Comparison of ENCODE assay signal across 8 cellular contexts in the genomic region with DNA sequence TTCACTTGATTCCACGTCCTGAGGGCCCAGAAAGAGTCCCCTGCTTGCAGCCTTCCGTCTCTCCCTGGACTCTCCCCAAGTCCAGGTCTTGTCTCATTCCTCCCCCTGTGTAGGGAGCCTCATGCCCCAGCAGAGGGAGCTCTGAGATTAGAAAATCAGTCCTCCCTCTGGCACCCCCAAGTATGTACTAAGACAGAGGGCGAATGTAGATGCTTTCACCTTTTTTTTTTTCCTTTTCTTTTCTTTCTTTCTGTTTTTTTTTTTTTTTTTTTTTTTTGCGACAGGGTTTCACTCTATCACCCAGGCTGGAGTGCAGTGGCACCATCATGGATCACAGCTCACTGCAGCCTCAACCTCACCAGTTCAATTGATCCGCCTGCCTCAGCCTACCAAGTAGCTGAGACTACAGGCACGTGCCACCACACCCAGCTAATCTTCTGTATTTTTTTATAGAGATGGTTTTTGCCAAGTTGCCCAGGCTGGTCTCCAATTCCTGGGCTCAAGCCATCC. TPM values are rescaled to one million over a fixed set of nuclear protein-coding genes. Genes with fewer than 3 reads are reported as not detected.
DNase-seq lines count a peak whose midpoint lies in the region; ATAC-seq and TF ChIP-seq lines count a peak whose summit lies in the region.

No MANE protein-coding gene starts in this region.

- peaks cover 19% of the 10 kb centered on the region for H3K27me3 Mint-ChIP-seq in activated CD8-positive, alpha-beta T cell treated with anti-CD3 and anti-CD28 coated beads, Interleukin-2, amount 10 ng/mL, durations not matched to agents 7 days and 5 days (ENCODE audit: low read depth)
- peaks cover 3 to 29% (median 6%) of the 10 kb centered on the region in 5 donors for H3K27me3 Mint-ChIP-seq in naive thymus-derived CD4-positive, alpha-beta T cell

- H3K4me1 ChIP-seq in naive thymus-derived CD4-positive, alpha-beta T cell (ENCODE audit: control insufficient read depth in 2 of 2, insufficient read depth in 2 of 2, low read length in 2 of 2): peaks cover 5 to 14% of the 10 kb centered on the region in 2 donors

- DNase-seq in BJ (ENCODE audit: low read depth) (peak; percentile 46), HK-2 (ENCODE audit: unreplicated experiment) (peak; percentile 69), NOMO-1 treated with DMSO at 0.1 percent for 48 hours (lab: John Stamatoyannopoulos, UW; ENCODE audit: unreplicated experiment) (peak; percentile 61), epidermal melanocyte (ENCODE audit: insufficient read length, low spot score) (peak; percentile 80), substantia nigra (lab: John Stamatoyannopoulos, UW) (peak in 44 of 49 donors; percentile 15 to 83 (median 64))
- DNase-seq in activated CD8-positive, alpha-beta T cell treated with anti-CD3 and anti-CD28 coated beads, Interleukin-2, amount 10 ng/mL, durations not matched to agents 7 days and 5 days: peak; percentile 86
- peak in 8 of 9 donors; percentile 63 to 80 (median 76) for DNase-seq in naive thymus-derived CD4-positive, alpha-beta T cell

- no peaks in the 10 kb centered on the region for H3K27me3 ChIP-seq in BJ (ENCODE audit: control insufficient read depth, insufficient read depth, low read length)
- no peaks in the 10 kb centered on the region for H3K27me3 ChIP-seq in naive thymus-derived CD4-positive, alpha-beta T cell (ENCODE audit: control insufficient read depth in 2 of 2, insufficient read depth in 2 of 2, low read length in 2 of 2)

- H3K36me3 ChIP-seq in BJ (ENCODE audit: control insufficient read depth, insufficient read depth, low read length): peaks cover 33% of the 10 kb centered on the region
- peaks cover 0 to 32% (median 19%) of the 10 kb centered on the region in 3 experiments for H3K36me3 ChIP-seq in naive thymus-derived CD4-positive, alpha-beta T cell (ENCODE audit: control insufficient read depth in 2 of 3, insufficient read depth in 3 of 3, low read length in 3 of 3)

- no peaks in the 10 kb centered on the region for H3K9me3 ChIP-seq in naive thymus-derived CD4-positive, alpha-beta T cell (ENCODE audit: control insufficient read depth in 2 of 3, low read length in 3 of 3)

- H3K9me3 Mint-ChIP-seq in activated CD8-positive, alpha-beta T cell treated with anti-CD3 and anti-CD28 coated beads, Interleukin-2, amount 10 ng/mL, durations not matched to agents 7 days and 5 days (ENCODE audit: insufficient read depth): no peaks in the 10 kb centered on the region
- no peaks in the 10 kb centered on the region for H3K9me3 Mint-ChIP-seq in naive thymus-derived CD4-positive, alpha-beta T cell

- H3K27ac ChIP-seq in naive thymus-derived CD4-positive, alpha-beta T cell (ENCODE audit: low read depth, low read length): no peak overlapping the region
- H3K27ac ChIP-seq in substantia nigra (ENCODE audit: low read depth, low read length, poor library complexity, severe bottlenecking): no peak overlapping the region

- POLR2A ChIA-PET in BJ (lab: Charles Lee): interaction anchor here (0.6 kb wide), 1 partner anchor 102 kb away, joined by 4 read pairs; no protein-coding TSS in a partner anchor
- POLR2A ChIA-PET in activated CD8-positive, alpha-beta T cell treated with anti-CD3 and anti-CD28 coated beads, Interleukin-2, amount 10 ng/mL, durations not matched to agents 7 days and 5 days (lab: Charles Lee): interaction anchor here (0.9 to 1.2 kb wide), 3 partner anchors 9 to 19 kb away, joined by 3 to 4 read pairs (median 3); partner anchors contain the start of gene PDZD7
- POLR2A ChIA-PET in naive thymus-derived CD4-positive, alpha-beta T cell (lab: Charles Lee): interaction anchor here (0.6 to 3.9 kb wide), 5 partner anchors 10 to 103 kb away, joined by 3 to 40 read pairs (median 4); partner anchors contain the start of genes KAZALD1, PDZD7 and SFXN3

- H3K4me1 Mint-ChIP-seq in activated CD8-positive, alpha-beta T cell treated with anti-CD3 and anti-CD28 coated beads, Interleukin-2, amount 10 ng/mL, durations not matched to agents 7 days and 5 days (ENCODE audit: low read depth): peaks cover 31% of the 10 kb centered on the region
- H3K4me1 Mint-ChIP-seq in naive thymus-derived CD4-positive, alpha-beta T cell: peaks cover 20 to 27% (median 24%) of the 10 kb centered on the region in 7 donors

- H3K36me3 Mint-ChIP-seq in activated CD8-positive, alpha-beta T cell treated with anti-CD3 and anti-CD28 coated beads, Interleukin-2, amount 10 ng/mL, durations not matched to agents 7 days and 5 days (ENCODE audit: low read depth): peaks cover 21% of the 10 kb centered on the region
- H3K36me3 Mint-ChIP-seq in naive thymus-derived CD4-positive, alpha-beta T cell: peaks cover 6 to 16% (median 8%) of the 10 kb centered on the region in 5 donors

- intact Hi-C loops in naive thymus-derived CD4-positive, alpha-beta T cell (cut with micrococcal nuclease): loop anchor here (1.0 to 5.0 kb wide), 7 partner anchors 9 to 101 kb away; no protein-coding TSS in a partner anchor

- TF ChIP-seq CTCF in BJ (IDR thresholded peaks at IDR 0.05; ENCODE audit: insufficient read depth, low read depth, low read length): peak; percentile 88

- CTCF ChIA-PET in BJ (lab: Yijun Ruan, JAX): interaction anchor here (0.6 to 27.0 kb wide), 15 partner anchors 8 to 532 kb away, joined by 3 to 676 read pairs (median 4); partner anchors contain the start of genes KAZALD1, PDZD7 and SFXN3
- CTCF ChIA-PET in activated CD8-positive, alpha-beta T cell treated with anti-CD3 and anti-CD28 coated beads, Interleukin-2, amount 10 ng/mL, durations not matched to agents 7 days and 5 days (lab: Charles Lee): interaction anchor here (0.6 to 7.7 kb wide), 21 partner anchors 10 to 1576 kb away, joined by 3 to 235 read pairs (median 4); partner anchors contain the start of genes KAZALD1, PDZD7 and SFXN3
- CTCF ChIA-PET in naive thymus-derived CD4-positive, alpha-beta T cell (lab: Charles Lee): interaction anchor here (0.6 to 6.9 kb wide), 12 partner anchors 10 to 519 kb away, joined by 3 to 100 read pairs (median 4); partner anchors contain the start of genes KAZALD1, PDZD7 and SFXN3

- H3K4me3 Mint-ChIP-seq in activated CD8-positive, alpha-beta T cell treated with anti-CD3 and anti-CD28 coated beads, Interleukin-2, amount 10 ng/mL, durations not matched to agents 7 days and 5 days: no peak overlapping the region
- peak overlapping the region in 2 of 10 donors; percentile 16 to 96 for H3K4me3 Mint-ChIP-seq in naive thymus-derived CD4-positive, alpha-beta T cell

- H3K4me3 ChIP-seq in BJ (ENCODE audit: low read depth, low read length): no peak overlapping the region
- H3K4me3 ChIP-seq in naive thymus-derived CD4-positive, alpha-beta T cell (ENCODE audit: low read length): no peak overlapping the region

- peak; percentile 61 for ATAC-seq in GM18870 (IDR thresholded peaks at IDR 0.05; ENCODE audit: unreplicated experiment)
- peak; percentile 75 for ATAC-seq in activated CD8-positive, alpha-beta T cell treated with anti-CD3 and anti-CD28 coated beads, Interleukin-2, amount 10 ng/mL, durations not matched to agents 7 days and 5 days
- peak; percentile 92 for ATAC-seq in naive thymus-derived CD4-positive, alpha-beta T cell

- no peak overlapping the region for H3K27ac Mint-ChIP-seq in activated CD8-positive, alpha-beta T cell treated with anti-CD3 and anti-CD28 coated beads, Interleukin-2, amount 10 ng/mL, durations not matched to agents 7 days and 5 days
- H3K27ac Mint-ChIP-seq in naive thymus-derived CD4-positive, alpha-beta T cell: peak overlapping the region in 2 of 9 donors; percentile 29 to 56

RNA-seq across cellular contexts. Expression of gene SFXN3, which starts 10.3 kb away (rescaled TPM):
- 100 and 125 TPM in 2 replicates for polyA plus RNA-seq in BJ (2011; rRNA removed)
- polyA minus RNA-seq in BJ (2011; rRNA and poly(A)+ RNA removed): 93.5 and 151 TPM in 2 replicates
- 10 to 100 TPM; 24.7 to 24.8 TPM for total RNA-seq in activated CD8-positive, alpha-beta T cell treated with anti-CD3 and anti-CD28 coated beads, Interleukin-2, amount 10 ng/mL, durations not matched to agents 7 days and 5 days
- 10 to 100 TPM; 33.7 to 90.4 (median 48.4) TPM for total RNA-seq in naive thymus-derived CD4-positive, alpha-beta T cell
- polyA plus RNA-seq in naive thymus-derived CD4-positive, alpha-beta T cell: 10 to 100 TPM; 12.6 to 13.2 TPM

RNA-seq across cellular contexts. Expression of gene PDZD7, which starts 10.4 kb away (rescaled TPM):
- 0.53 and 0.86 TPM in 2 replicates for polyA plus RNA-seq in BJ (2011; rRNA removed)
- 0.26 and 0.57 TPM in 2 replicates for polyA minus RNA-seq in BJ (2011; rRNA and poly(A)+ RNA removed)
- total RNA-seq in activated CD8-positive, alpha-beta T cell treated with anti-CD3 and anti-CD28 coated beads, Interleukin-2, amount 10 ng/mL, durations not matched to agents 7 days and 5 days: under 1 TPM; 0.47 to 0.50 TPM
- 1 to 10 TPM in 3 of 5 experiments, under 1 TPM in 2; 0.65 to 2.8 (median 1.8) TPM for total RNA-seq in naive thymus-derived CD4-positive, alpha-beta T cell
- polyA plus RNA-seq in naive thymus-derived CD4-positive, alpha-beta T cell: 1 to 10 TPM in 1 of 2 donors, under 1 TPM in 1; 0.71 to 1.1 TPM

RNA-seq across cellular contexts. Expression of gene KAZALD1, which starts 20.5 kb away (rescaled TPM):
- polyA plus RNA-seq in BJ (2011; rRNA removed): 21.4 and 32.4 TPM in 2 replicates
- polyA minus RNA-seq in BJ (2011; rRNA and poly(A)+ RNA removed): 18.1 and 21.5 TPM in 2 replicates
- under 1 TPM in 1 of 2 experiments, not detected in 1; 0.18 TPM for total RNA-seq in activated CD8-positive, alpha-beta T cell treated with anti-CD3 and anti-CD28 coated beads, Interleukin-2, amount 10 ng/mL, durations not matched to agents 7 days and 5 days
- total RNA-seq in naive thymus-derived CD4-positive, alpha-beta T cell: 1 to 10 TPM in 1 of 5 experiments, under 1 TPM in 2, not detected in 2; 0.22 to 1.5 (median 0.29) TPM
- polyA plus RNA-seq in naive thymus-derived CD4-positive, alpha-beta T cell: not detected

RNA-seq across cellular contexts. Expression of gene LZTS2, which starts 41.7 kb away (rescaled TPM):
- polyA plus RNA-seq in BJ (2011; rRNA removed): 47.5 and 81.5 TPM in 2 replicates
- polyA minus RNA-seq in BJ (2011; rRNA and poly(A)+ RNA removed): 50.0 and 80.8 TPM in 2 replicates
- 10 to 100 TPM; 11.6 to 13.8 TPM for total RNA-seq in activated CD8-positive, alpha-beta T cell treated with anti-CD3 and anti-CD28 coated beads, Interleukin-2, amount 10 ng/mL, durations not matched to agents 7 days and 5 days
- 10 to 100 TPM; 16.0 to 44.7 (median 25.5) TPM for total RNA-seq in naive thymus-derived CD4-positive, alpha-beta T cell
- polyA plus RNA-seq in naive thymus-derived CD4-positive, alpha-beta T cell: 10 to 100 TPM; 10.8 to 25.6 TPM

RNA-seq across cellular contexts. Expression of gene TWNK, which starts 54.0 kb away (rescaled TPM):
- 4.7 and 5.5 TPM in 2 replicates for polyA plus RNA-seq in BJ (2011; rRNA removed)
- polyA minus RNA-seq in BJ (2011; rRNA and poly(A)+ RNA removed): 4.6 and 5.9 TPM in 2 replicates
- total RNA-seq in activated CD8-positive, alpha-beta T cell treated with anti-CD3 and anti-CD28 coated beads, Interleukin-2, amount 10 ng/mL, durations not matched to agents 7 days and 5 days: 10 to 100 TPM; 11.8 to 13.3 TPM
- total RNA-seq in naive thymus-derived CD4-positive, alpha-beta T cell: 10 to 100 TPM in 3 of 5 experiments, 1 to 10 TPM in 2; 5.8 to 17.3 (median 14.8) TPM
- 10 to 100 TPM; 10.0 to 18.9 TPM for polyA plus RNA-seq in naive thymus-derived CD4-positive, alpha-beta T cell
